20 cellular contexts compared by ENCODE assay signal in genomic region chr3:16033889-16034687, GRCh38.
DNase-seq lines count a peak whose midpoint lies in the region; ATAC-seq and TF ChIP-seq lines count a peak whose summit lies in the region.
"Had no signal": no experiment of that assay in that cellular context is flagged by ENCODE, and none has a peak within 500 bp of the region (broad histone marks: within the 10 kb centered on the region; RNA-seq: fewer than 3 reads in every experiment).

No MANE protein-coding gene starts in this region.

- H3K4me1 ChIP-seq in SJSA1 (replicated peaks) (peaks cover 36% of the 10 kb centered on the region), mesendoderm (ENCODE audit: control insufficient read depth, low read depth, low read length) (no peaks in the 10 kb centered on the region), gastroesophageal sphincter (no peaks in the 10 kb centered on the region), prostate gland (replicated peaks) (no peaks in the 10 kb centered on the region)
- H3K4me1 ChIP-seq: body of pancreas, pancreas had no signal

- no peak overlapping the region for H4K5ac ChIP-seq in mesendoderm (ENCODE audit: low read length)

- DNase-seq in ELR (ENCODE audit: low read depth) (peak; percentile 61), SJSA1 (ENCODE audit: low read depth in 1 of 2, low spot score in 2 of 2) (peak; percentile 52 to 77), dedifferentiated amniotic fluid mesenchymal stem cell (ENCODE audit: extremely low spot score) (peak; percentile 51), mesendoderm (peak; percentile 32), NCI-H82 (lab: John Stamatoyannopoulos, UW) (no peak), prostate gland (ENCODE audit: low spot score) (no peak)
- DNase-seq: body of pancreas; CD4-positive, alpha-beta T cell; H7; midbrain; NCI-H1105; NCI-H2029 treated with DMSO at 0.1 percent for 48 hours; NCI-H510A treated with DMSO at 0.1 percent for 48 hours; pancreas; stimulated activated CD4-positive, alpha-beta T cell treated with anti-CD3 and anti-CD28 coated beads, Interleukin-1b, Interleukin-23, amount 100 ng/mL, for 48 hours; stimulated activated naive B cell treated with anti-CD40 and anti-IgM and Interleukin-4, amounts not matched to agents 10 μg/mL and 1 μg/mL and 100 μg/mL, for 72 hours; testis had no signal

- no peak overlapping the region for H3K9ac ChIP-seq in mesendoderm (ENCODE audit: low read length)

- no peak overlapping the region for H2AK5ac ChIP-seq in mesendoderm (ENCODE audit: low read length)

- no peak overlapping the region for H2BK120ac ChIP-seq in mesendoderm (ENCODE audit: low read depth, low read length)

- H3K9me3 ChIP-seq in SJSA1 (replicated peaks) = no peaks in the 10 kb centered on the region
- no peaks in the 10 kb centered on the region for H3K9me3 ChIP-seq in gastroesophageal sphincter
- no peaks in the 10 kb centered on the region for H3K9me3 ChIP-seq in prostate gland
- H3K9me3 ChIP-seq: body of pancreas, pancreas, testis had no signal

- no peak overlapping the region for H3K56ac ChIP-seq in mesendoderm (ENCODE audit: low read length)

- H3K23ac ChIP-seq in mesendoderm (ENCODE audit: low read length) = no peak overlapping the region

- no CpG with 5 or more reads among the region's 3 CpGs for WGBS in mesendoderm (ENCODE audit: extremely low coverage, insufficient coverage, low lambda C conversion rate)
- WGBS in gastroesophageal sphincter (ENCODE audit: low coverage in 1 of 2), 2 donors = 77 to 80% methylated on average over 3 of the region's 3 CpGs
- WGBS in prostate gland = 54% methylated on average over 3 of the region's 3 CpGs

- peak overlapping the region; percentile 79 for H3K27ac ChIP-seq in SJSA1
- no peak overlapping the region for H3K27ac ChIP-seq in mesendoderm (ENCODE audit: low read depth, low read length)
- no peak overlapping the region for H3K27ac ChIP-seq in gastroesophageal sphincter
- no peak overlapping the region for H3K27ac ChIP-seq in prostate gland
- H3K27ac ChIP-seq: body of pancreas, pancreas, testis had no signal

- ATAC-seq in gastroesophageal sphincter (no peak), HG02870 (IDR thresholded peaks at IDR 0.05; ENCODE audit: unreplicated experiment) (no peak)
- ATAC-seq: body of pancreas; natural killer cell treated with Interleukin-12 subunit alpha and Interleukin-12 subunit beta and Interleukin-15 and Interleukin-18, amount 100 ng/mL, for 72 hours; pancreas; stimulated activated naive B cell treated with anti-CD40 and anti-IgM and Interleukin-4, amounts not matched to agents 10 μg/mL and 1 μg/mL and 100 μg/mL, for 72 hours had no signal

- intact Hi-C loops in prostate gland (cut with DNase I) = no loop called here

- H3K4me3 ChIP-seq in SJSA1 = no peak overlapping the region
- H3K4me3 ChIP-seq in mesendoderm (ENCODE audit: low read length) = no peak overlapping the region
- H3K4me3 ChIP-seq in gastroesophageal sphincter = no peak overlapping the region
- H3K4me3 ChIP-seq in prostate gland = no peak overlapping the region
- H3K4me3 ChIP-seq: body of pancreas, pancreas, testis had no signal

- H3K79me1 ChIP-seq in mesendoderm (ENCODE audit: low read length) = no peaks in the 10 kb centered on the region

- TF ChIP-seq EP300 in gastroesophageal sphincter (IDR thresholded peaks at IDR 0.05) = no peak

- H2BK5ac ChIP-seq in mesendoderm (ENCODE audit: low read length) = no peak overlapping the region

- no peak overlapping the region for H3K18ac ChIP-seq in mesendoderm (ENCODE audit: low read length)

- H2BK15ac ChIP-seq in mesendoderm (replicated peaks; ENCODE audit: low read depth) = no peak overlapping the region

- no peaks in the 10 kb centered on the region for H3K36me3 ChIP-seq in SJSA1
- H3K36me3 ChIP-seq in mesendoderm (ENCODE audit: control insufficient read depth, insufficient read depth, low read length) = no peaks in the 10 kb centered on the region
- no peaks in the 10 kb centered on the region for H3K36me3 ChIP-seq in gastroesophageal sphincter
- H3K36me3 ChIP-seq in prostate gland = no peaks in the 10 kb centered on the region
- H3K36me3 ChIP-seq: pancreas had no signal

- no peak for TF ChIP-seq CTCF in gastroesophageal sphincter (IDR thresholded peaks at IDR 0.05)
- no peak for TF ChIP-seq CTCF in prostate gland (IDR thresholded peaks at IDR 0.05)

- H3K4me2 ChIP-seq in mesendoderm (ENCODE audit: low read length) = no peak overlapping the region

- H4K8ac ChIP-seq in mesendoderm (ENCODE audit: low read depth, low read length) = no peak overlapping the region

- no peak overlapping the region for H3K4ac ChIP-seq in mesendoderm (ENCODE audit: low read depth, low read length)

- H3K27me3 ChIP-seq in SJSA1 (replicated peaks) (no peaks in the 10 kb centered on the region), mesendoderm (ENCODE audit: insufficient read depth, low read length, poor library complexity) (no peaks in the 10 kb centered on the region), gastroesophageal sphincter (no peaks in the 10 kb centered on the region), prostate gland (replicated peaks; ENCODE audit: insufficient read depth) (no peaks in the 10 kb centered on the region)
- H3K27me3 ChIP-seq: body of pancreas, pancreas, testis had no signal

- TF ChIP-seq POLR2A in gastroesophageal sphincter (IDR thresholded peaks at IDR 0.05) = no peak
- TF ChIP-seq POLR2A in prostate gland (IDR thresholded peaks at IDR 0.05) = no peak

- no peaks in the 10 kb centered on the region for H3K79me2 ChIP-seq in mesendoderm (ENCODE audit: control insufficient read depth, insufficient read depth, low read length)

Comparison
In these comparisons a context has a peak if more than half of its experiments do, and no peak if none do; other contexts are left out.
1. DNase-seq: peak in ELR (single experiment), SJSA1 (2 of 2), dedifferentiated amniotic fluid mesenchymal stem cell (single experiment) and mesendoderm (single experiment); none in NCI-H82 (single experiment) and prostate gland (single experiment).